Comparison of ENCODE assay signal across 12 cellular contexts in genomic region chr14:57656853-57657252, GRCh38.
DNase-seq lines count a peak whose midpoint lies in the region; ATAC-seq, FAIRE-seq and TF ChIP-seq lines count a peak whose summit lies in the region.
"Had no signal": no experiment of that assay in that cellular context is flagged by ENCODE, and none has a peak within 500 bp of the region (broad histone marks: within the 10 kb centered on the region; RNA-seq: fewer than 3 reads in every experiment).

No MANE protein-coding gene starts in this region.

- H3K27ac ChIP-seq in mammary epithelial cell (ENCODE audit: insufficient read depth, low read depth, low read length), result no peak overlapping the region
- H3K27ac ChIP-seq in foreskin keratinocyte, result no peak overlapping the region
- H3K27ac ChIP-seq: A549, C4-2B had no signal

- H2AFZ ChIP-seq in mammary epithelial cell (ENCODE audit: low read depth, low read length), result no peak overlapping the region

- BruUV-seq in mammary epithelial cell (replicated peaks; lab: Mats Ljungman, UMichigan), result no TSS peak

- dilution Hi-C loops in mammary epithelial cell (cut with HindIII; ENCODE audit: low sequenced_read_pairs), result no loop called here

- H3K4me1 ChIP-seq in mammary epithelial cell (ENCODE audit: insufficient read depth, low read length) (peaks cover 10% of the 10 kb centered on the region), foreskin keratinocyte (no peaks in the 10 kb centered on the region)
- H3K4me1 ChIP-seq: A549, BE2C, HAP-1 had no signal

- TF ChIP-seq CTCF in mammary epithelial cell (conservative IDR thresholded peaks at IDR 0.05 in 1 of 2, IDR thresholded peaks at IDR 0.05 in 1 of 2; ENCODE audit: extremely low read depth in 1 of 2, insufficient read depth in 1 of 2, low read depth in 1 of 2, low read length in 2 of 2) (no peak), foreskin keratinocyte (conservative IDR thresholded peaks at IDR 0.05) (no peak)

- H3K79me2 ChIP-seq in mammary epithelial cell (ENCODE audit: insufficient read depth, low read length), result no peaks in the 10 kb centered on the region

- H3K4me3 ChIP-seq in mammary epithelial cell (replicated peaks in 1 of 3; ENCODE audit: insufficient read depth in 1 of 3, low read depth in 2 of 3, low read length in 3 of 3), result no peak overlapping the region
- H3K4me3 ChIP-seq: A549, HAP-1 had no signal

- H3K36me3 ChIP-seq in mammary epithelial cell (ENCODE audit: insufficient read depth, low read length), result no peaks in the 10 kb centered on the region
- H3K36me3 ChIP-seq: BE2C, HAP-1 had no signal

- WGBS in mammary epithelial cell (ENCODE audit: low coverage, missing lambda C conversion rate), result 12% methylated on average over 3 of the region's 3 CpGs

- no peak overlapping the region for H3K4me2 ChIP-seq in mammary epithelial cell (ENCODE audit: insufficient read depth, low read depth, low read length)
- H3K4me2 ChIP-seq: A549 had no signal

- H3K9me3 ChIP-seq in mammary epithelial cell (replicated peaks; ENCODE audit: insufficient read depth, low read length), result no peaks in the 10 kb centered on the region
- H3K9me3 ChIP-seq: A549, BE2C, HAP-1 had no signal

- FAIRE-seq in HTR-8/SVneo (lab: Jason Lieb, UNC), result peak; percentile 77
- FAIRE-seq: A549, H1 had no signal

- intact Hi-C loops in mammary epithelial cell (cut with micrococcal nuclease), result no loop called here

- no peak overlapping the region for H3K9ac ChIP-seq in mammary epithelial cell (ENCODE audit: insufficient read depth, low read length)

- H3K27me3 ChIP-seq in mammary epithelial cell (ENCODE audit: insufficient read depth, low read length) (no peaks in the 10 kb centered on the region), foreskin keratinocyte (no peaks in the 10 kb centered on the region)
- H3K27me3 ChIP-seq: BE2C had no signal

- in situ Hi-C loops in mammary epithelial cell (cut with MboI; ENCODE audit: low sequenced_read_pairs in 2 of 2), result no loop called here

- H4K20me1 ChIP-seq in mammary epithelial cell (ENCODE audit: insufficient read depth, low read length), result no peaks in the 10 kb centered on the region

- no peak for DNase-seq in HTR-8/SVneo (ENCODE audit: insufficient read length, low spot score)
- DNase-seq in mammary epithelial cell, result peak; percentile 52
- DNase-seq in foreskin keratinocyte, result peak; percentile 66 to 68
- DNase-seq in NCI-H1694 (lab: John Stamatoyannopoulos, UW), result no peak
- no peak for DNase-seq in NCI-H1436 (lab: John Stamatoyannopoulos, UW)
- DNase-seq: BE2C; CD4-positive, alpha-beta memory T cell had no signal

- CTCF ChIA-PET in mammary epithelial cell (lab: Charles Lee; ENCODE audit: low non-redundant PET), result no interaction called here

- peak; percentile 88 for ATAC-seq in foreskin keratinocyte
- ATAC-seq in HG02852 (IDR thresholded peaks at IDR 0.05; ENCODE audit: unreplicated experiment), result no peak
- ATAC-seq: A549 had no signal

Comparison
In these comparisons a context has a peak if more than half of its experiments do, and no peak if none do; other contexts are left out.
1. DNase-seq: peak in mammary epithelial cell (single experiment) and foreskin keratinocyte (2 of 2); none in HTR-8/SVneo (single experiment), NCI-H1694 (single experiment) and NCI-H1436 (single experiment).